1 cellular context compared by ENCODE assay signal in genomic region chr12:62933871-62934798, GRCh38.
TF ChIP-seq lines count a peak whose summit lies in the region.

No MANE protein-coding gene starts in this region.

TF ChIP-seq in HepG2, 621 proteins besides CTCF, POLR2A, EP300 and RAD21 (continued from another document and continues in another):
- TF ChIP-seq, protein P1, sequence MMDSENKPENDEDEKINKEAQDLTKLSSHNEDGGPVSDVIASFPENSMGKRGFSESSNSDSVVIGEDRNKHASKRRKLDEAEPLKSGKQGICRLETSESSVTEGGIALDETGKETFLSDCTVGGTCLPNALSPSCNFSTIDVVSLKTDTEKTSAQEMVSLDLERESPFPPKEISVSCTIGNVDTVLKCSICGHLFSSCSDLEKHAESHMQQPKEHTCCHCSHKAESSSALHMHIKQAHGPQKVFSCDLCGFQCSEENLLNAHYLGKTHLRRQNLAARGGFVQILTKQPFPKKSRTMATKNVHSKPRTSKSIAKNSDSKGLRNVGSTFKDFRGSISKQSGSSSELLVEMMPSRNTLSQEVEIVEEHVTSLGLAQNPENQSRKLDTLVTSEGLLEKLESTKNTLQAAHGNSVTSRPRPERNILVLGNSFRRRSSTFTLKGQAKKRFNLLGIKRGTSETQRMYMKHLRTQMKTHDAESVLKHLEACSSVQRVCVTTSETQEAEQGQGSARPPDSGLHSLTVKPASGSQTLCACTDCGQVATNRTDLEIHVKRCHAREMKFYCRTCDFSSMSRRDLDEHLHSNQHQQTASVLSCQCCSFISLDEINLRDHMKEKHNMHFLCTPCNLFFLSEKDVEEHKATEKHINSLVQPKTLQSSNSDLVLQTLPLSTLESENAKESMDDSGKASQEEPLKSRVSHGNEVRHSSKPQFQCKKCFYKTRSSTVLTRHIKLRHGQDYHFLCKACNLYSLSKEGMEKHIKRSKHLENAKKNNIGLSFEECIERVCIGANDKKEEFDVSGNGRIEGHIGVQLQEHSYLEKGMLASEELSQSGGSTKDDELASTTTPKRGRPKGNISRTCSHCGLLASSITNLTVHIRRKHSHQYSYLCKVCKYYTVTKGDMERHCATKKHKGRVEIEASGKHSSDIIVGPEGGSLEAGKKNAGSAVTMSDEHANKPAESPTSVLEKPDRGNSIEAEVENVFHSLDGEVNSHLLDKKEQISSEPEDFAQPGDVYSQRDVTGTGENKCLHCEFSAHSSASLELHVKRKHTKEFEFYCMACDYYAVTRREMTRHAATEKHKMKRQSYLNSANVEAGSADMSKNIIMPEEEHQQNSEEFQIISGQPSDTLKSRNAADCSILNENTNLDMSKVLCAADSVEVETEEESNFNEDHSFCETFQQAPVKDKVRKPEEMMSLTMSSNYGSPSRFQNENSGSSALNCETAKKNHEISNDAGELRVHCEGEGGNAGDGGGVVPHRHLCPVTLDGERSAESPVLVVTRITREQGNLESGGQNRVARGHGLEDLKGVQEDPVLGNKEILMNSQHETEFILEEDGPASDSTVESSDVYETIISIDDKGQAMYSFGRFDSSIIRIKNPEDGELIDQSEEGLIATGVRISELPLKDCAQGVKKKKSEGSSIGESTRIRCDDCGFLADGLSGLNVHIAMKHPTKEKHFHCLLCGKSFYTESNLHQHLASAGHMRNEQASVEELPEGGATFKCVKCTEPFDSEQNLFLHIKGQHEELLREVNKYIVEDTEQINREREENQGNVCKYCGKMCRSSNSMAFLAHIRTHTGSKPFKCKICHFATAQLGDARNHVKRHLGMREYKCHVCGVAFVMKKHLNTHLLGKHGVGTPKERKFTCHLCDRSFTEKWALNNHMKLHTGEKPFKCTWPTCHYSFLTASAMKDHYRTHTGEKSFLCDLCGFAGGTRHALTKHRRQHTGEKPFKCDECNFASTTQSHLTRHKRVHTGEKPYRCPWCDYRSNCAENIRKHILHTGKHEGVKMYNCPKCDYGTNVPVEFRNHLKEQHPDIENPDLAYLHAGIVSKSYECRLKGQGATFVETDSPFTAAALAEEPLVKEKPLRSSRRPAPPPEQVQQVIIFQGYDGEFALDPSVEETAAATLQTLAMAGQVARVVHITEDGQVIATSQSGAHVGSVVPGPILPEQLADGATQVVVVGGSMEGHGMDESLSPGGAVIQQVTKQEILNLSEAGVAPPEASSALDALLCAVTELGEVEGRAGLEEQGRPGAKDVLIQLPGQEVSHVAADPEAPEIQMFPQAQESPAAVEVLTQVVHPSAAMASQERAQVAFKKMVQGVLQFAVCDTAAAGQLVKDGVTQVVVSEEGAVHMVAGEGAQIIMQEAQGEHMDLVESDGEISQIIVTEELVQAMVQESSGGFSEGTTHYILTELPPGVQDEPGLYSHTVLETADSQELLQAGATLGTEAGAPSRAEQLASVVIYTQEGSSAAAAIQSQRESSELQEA (CRISPR knock-in tag; IDR thresholded peaks at IDR 0.05; ENCODE audit: not compliant biosample characterization): peak; percentile 62
- TF ChIP-seq SAFB2 (CRISPR knock-in tag; IDR thresholded peaks at IDR 0.05; ENCODE audit: borderline replicate concordance, low read depth) (0 out of 2 replicates have a peak, but pooled peaks have one; percentile 35), ASH2L (IDR thresholded peaks at IDR 0.05; ENCODE audit: insufficient read length, low read depth, low read length) (peak; percentile 57), SOX5 (CRISPR knock-in tag; IDR thresholded peaks at IDR 0.05; ENCODE audit: borderline replicate concordance) (no peak), KAT7 (CRISPR knock-in tag; IDR thresholded peaks at IDR 0.05; ENCODE audit: borderline replicate concordance) (peak; percentile 18; the same call in 1 of the 2 replicates), NFATC3 (CRISPR knock-in tag; IDR thresholded peaks at IDR 0.05) (0 out of 2 replicates have a peak, but pooled peaks have one; percentile 65), STAG1 (CRISPR knock-in tag; IDR thresholded peaks at IDR 0.05) (peak; percentile 14; the same call in 1 of the 2 replicates), ZNF556 (CRISPR knock-in tag; IDR thresholded peaks at IDR 0.05; ENCODE audit: borderline replicate concordance) (no peak), SP2 (CRISPR knock-in tag; IDR thresholded peaks at IDR 0.05) (0 out of 2 replicates have a peak, but pooled peaks have one; percentile 23), ZNF564 (CRISPR knock-in tag; IDR thresholded peaks at IDR 0.05) (no peak), GMEB2 (CRISPR knock-in tag; IDR thresholded peaks at IDR 0.05; ENCODE audit: low read depth) (no peak), ZSCAN9 (CRISPR knock-in tag; IDR thresholded peaks at IDR 0.05; ENCODE audit: borderline replicate concordance) (no peak), ZNF672 (CRISPR knock-in tag; IDR thresholded peaks at IDR 0.05) (no peak), RBFOX2 (IDR thresholded peaks at IDR 0.05; ENCODE audit: low read depth, low read length) (no peak; the same call in 1 of the 2 replicates), ZBTB10 (CRISPR knock-in tag; IDR thresholded peaks at IDR 0.05; ENCODE audit: borderline replicate concordance) (no peak), PCBP2 (optimal IDR thresholded peaks at IDR 0.05; ENCODE audit: low read depth, low read length, poor library complexity, severe bottlenecking) (no peak), FOXA3 (CRISPR knock-in tag; IDR thresholded peaks at IDR 0.05) (no peak), ZNF724P (CRISPR knock-in tag; IDR thresholded peaks at IDR 0.05; ENCODE audit: borderline replicate concordance) (no peak), RFX3 (CRISPR knock-in tag; IDR thresholded peaks at IDR 0.05) (no peak), MIER3 (CRISPR knock-in tag; IDR thresholded peaks at IDR 0.05; ENCODE audit: borderline replicate concordance) (no peak), ERF (CRISPR knock-in tag; IDR thresholded peaks at IDR 0.05) (0 out of 2 replicates have a peak, but pooled peaks have one; percentile 21), KAT8 (CRISPR knock-in tag; IDR thresholded peaks at IDR 0.05) (no peak), ZNF589 (CRISPR knock-in tag; conservative IDR thresholded peaks at IDR 0.05) (no peak), PPARG (CRISPR knock-in tag; conservative IDR thresholded peaks at IDR 0.05) (no peak), MED8 (CRISPR knock-in tag; IDR thresholded peaks at IDR 0.05; ENCODE audit: insufficient replicate concordance) (no peak), ZNF230 (CRISPR knock-in tag; IDR thresholded peaks at IDR 0.05) (no peak), CBFB (CRISPR knock-in tag; IDR thresholded peaks at IDR 0.05) (no peak), SMC3 (IDR thresholded peaks at IDR 0.05; ENCODE audit: low read length) (no peak), WIZ (CRISPR knock-in tag; IDR thresholded peaks at IDR 0.05) (no peak), ZNF749 (CRISPR knock-in tag; IDR thresholded peaks at IDR 0.05; ENCODE audit: borderline replicate concordance) (no peak), ZNF709 (CRISPR knock-in tag; IDR thresholded peaks at IDR 0.05) (no peak)
- TF ChIP-seq, protein P2, sequence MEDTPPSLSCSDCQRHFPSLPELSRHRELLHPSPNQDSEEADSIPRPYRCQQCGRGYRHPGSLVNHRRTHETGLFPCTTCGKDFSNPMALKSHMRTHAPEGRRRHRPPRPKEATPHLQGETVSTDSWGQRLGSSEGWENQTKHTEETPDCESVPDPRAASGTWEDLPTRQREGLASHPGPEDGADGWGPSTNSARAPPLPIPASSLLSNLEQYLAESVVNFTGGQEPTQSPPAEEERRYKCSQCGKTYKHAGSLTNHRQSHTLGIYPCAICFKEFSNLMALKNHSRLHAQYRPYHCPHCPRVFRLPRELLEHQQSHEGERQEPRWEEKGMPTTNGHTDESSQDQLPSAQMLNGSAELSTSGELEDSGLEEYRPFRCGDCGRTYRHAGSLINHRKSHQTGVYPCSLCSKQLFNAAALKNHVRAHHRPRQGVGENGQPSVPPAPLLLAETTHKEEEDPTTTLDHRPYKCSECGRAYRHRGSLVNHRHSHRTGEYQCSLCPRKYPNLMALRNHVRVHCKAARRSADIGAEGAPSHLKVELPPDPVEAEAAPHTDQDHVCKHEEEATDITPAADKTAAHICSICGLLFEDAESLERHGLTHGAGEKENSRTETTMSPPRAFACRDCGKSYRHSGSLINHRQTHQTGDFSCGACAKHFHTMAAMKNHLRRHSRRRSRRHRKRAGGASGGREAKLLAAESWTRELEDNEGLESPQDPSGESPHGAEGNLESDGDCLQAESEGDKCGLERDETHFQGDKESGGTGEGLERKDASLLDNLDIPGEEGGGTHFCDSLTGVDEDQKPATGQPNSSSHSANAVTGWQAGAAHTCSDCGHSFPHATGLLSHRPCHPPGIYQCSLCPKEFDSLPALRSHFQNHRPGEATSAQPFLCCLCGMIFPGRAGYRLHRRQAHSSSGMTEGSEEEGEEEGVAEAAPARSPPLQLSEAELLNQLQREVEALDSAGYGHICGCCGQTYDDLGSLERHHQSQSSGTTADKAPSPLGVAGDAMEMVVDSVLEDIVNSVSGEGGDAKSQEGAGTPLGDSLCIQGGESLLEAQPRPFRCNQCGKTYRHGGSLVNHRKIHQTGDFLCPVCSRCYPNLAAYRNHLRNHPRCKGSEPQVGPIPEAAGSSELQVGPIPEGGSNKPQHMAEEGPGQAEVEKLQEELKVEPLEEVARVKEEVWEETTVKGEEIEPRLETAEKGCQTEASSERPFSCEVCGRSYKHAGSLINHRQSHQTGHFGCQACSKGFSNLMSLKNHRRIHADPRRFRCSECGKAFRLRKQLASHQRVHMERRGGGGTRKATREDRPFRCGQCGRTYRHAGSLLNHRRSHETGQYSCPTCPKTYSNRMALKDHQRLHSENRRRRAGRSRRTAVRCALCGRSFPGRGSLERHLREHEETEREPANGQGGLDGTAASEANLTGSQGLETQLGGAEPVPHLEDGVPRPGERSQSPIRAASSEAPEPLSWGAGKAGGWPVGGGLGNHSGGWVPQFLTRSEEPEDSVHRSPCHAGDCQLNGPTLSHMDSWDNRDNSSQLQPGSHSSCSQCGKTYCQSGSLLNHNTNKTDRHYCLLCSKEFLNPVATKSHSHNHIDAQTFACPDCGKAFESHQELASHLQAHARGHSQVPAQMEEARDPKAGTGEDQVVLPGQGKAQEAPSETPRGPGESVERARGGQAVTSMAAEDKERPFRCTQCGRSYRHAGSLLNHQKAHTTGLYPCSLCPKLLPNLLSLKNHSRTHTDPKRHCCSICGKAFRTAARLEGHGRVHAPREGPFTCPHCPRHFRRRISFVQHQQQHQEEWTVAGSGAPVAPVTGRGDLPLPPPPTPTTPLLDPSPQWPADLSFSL (CRISPR knock-in tag; IDR thresholded peaks at IDR 0.05): no peak
- TF ChIP-seq, protein P3, sequence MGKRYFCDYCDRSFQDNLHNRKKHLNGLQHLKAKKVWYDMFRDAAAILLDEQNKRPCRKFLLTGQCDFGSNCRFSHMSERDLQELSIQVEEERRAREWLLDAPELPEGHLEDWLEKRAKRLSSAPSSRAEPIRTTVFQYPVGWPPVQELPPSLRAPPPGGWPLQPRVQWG (CRISPR knock-in tag; IDR thresholded peaks at IDR 0.05; ENCODE audit: borderline replicate concordance, low read depth): no peak
- TF ChIP-seq, protein P4, sequence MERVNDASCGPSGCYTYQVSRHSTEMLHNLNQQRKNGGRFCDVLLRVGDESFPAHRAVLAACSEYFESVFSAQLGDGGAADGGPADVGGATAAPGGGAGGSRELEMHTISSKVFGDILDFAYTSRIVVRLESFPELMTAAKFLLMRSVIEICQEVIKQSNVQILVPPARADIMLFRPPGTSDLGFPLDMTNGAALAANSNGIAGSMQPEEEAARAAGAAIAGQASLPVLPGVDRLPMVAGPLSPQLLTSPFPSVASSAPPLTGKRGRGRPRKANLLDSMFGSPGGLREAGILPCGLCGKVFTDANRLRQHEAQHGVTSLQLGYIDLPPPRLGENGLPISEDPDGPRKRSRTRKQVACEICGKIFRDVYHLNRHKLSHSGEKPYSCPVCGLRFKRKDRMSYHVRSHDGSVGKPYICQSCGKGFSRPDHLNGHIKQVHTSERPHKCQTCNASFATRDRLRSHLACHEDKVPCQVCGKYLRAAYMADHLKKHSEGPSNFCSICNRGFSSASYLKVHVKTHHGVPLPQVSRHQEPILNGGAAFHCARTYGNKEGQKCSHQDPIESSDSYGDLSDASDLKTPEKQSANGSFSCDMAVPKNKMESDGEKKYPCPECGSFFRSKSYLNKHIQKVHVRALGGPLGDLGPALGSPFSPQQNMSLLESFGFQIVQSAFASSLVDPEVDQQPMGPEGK (CRISPR knock-in tag; IDR thresholded peaks at IDR 0.05): peak; percentile 44; the same call in 1 of the 2 replicates
- TF ChIP-seq, protein P5, sequence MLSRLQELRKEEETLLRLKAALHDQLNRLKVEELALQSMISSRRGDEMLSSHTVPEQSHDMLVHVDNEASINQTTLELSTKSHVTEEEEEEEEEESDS (CRISPR knock-in tag; IDR thresholded peaks at IDR 0.05; ENCODE audit: borderline replicate concordance): no peak
